16 cellular contexts compared by ENCODE assay signal in the genomic region with DNA sequence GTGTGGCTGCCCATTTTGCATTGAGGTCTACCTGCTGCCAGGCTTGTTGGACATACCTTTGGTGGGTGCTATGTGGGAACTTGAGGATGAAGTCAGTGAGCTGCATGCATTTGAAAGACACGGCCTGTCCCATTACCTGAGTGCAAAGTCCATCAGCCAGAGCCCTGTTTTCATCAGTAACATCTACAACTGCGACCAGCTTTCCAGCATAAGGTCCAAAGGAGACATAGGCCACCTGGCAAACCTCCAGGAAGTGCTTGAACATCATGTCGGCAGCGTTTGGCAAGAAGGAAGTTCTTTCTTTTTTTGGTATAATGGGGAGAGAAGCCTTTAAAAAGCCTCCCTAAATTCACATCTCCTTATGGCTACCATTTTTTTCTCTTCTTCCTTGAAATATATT.
DNase-seq lines count a peak whose midpoint lies in the region; ATAC-seq, FAIRE-seq and TF ChIP-seq lines count a peak whose summit lies in the region.
"Had no signal": no experiment of that assay in that cellular context is flagged by ENCODE, and none has a peak within 500 bp of the region (broad histone marks: within the 10 kb centered on the region; RNA-seq: fewer than 3 reads in every experiment).

No MANE protein-coding gene starts in this region.

- WGBS in K562 (ENCODE audit: insufficient coverage, low coverage, missing lambda C conversion rate): 10% methylated on average over 4 of the region's 4 CpGs
- WGBS in liver: 18% methylated on average over 4 of the region's 4 CpGs
- WGBS in mesenchymal stem cell: 93% methylated on average over 2 of the region's 4 CpGs

- no TSS peak for BruUV-seq in K562 (replicated peaks; lab: Mats Ljungman, UMichigan)

- H2AFZ ChIP-seq in K562 (ENCODE audit: low read depth, low read length) (peak overlapping the region; percentile 28; the same call in 1 of the 2 replicates), mesenchymal stem cell (ENCODE audit: low read depth, low read length) (no peak overlapping the region)

- in situ Hi-C loops in K562 (cut with MboI): no loop called here

- H2AK5ac ChIP-seq in mesenchymal stem cell (ENCODE audit: low read length, severe bottlenecking): no peak overlapping the region

- intact Hi-C loops in K562 (cut with micrococcal nuclease): no loop called here

- H3K4me2 ChIP-seq in K562 (ENCODE audit: insufficient read depth, low read length) (no peak overlapping the region), mesenchymal stem cell (ENCODE audit: low read length, poor library complexity, severe bottlenecking) (no peak overlapping the region)

- no peak for TF ChIP-seq EP300 in K562 (IDR thresholded peaks at IDR 0.05; ENCODE audit: low read length)

- no peaks in the 10 kb centered on the region for H3K36me3 ChIP-seq in K562 (ENCODE audit: control insufficient read depth, insufficient read depth, low read length)
- no peaks in the 10 kb centered on the region for H3K36me3 ChIP-seq in liver (ENCODE audit: control insufficient read depth in 4 of 4, insufficient read depth in 3 of 4, low read depth in 1 of 4, low read length in 3 of 4)
- no peaks in the 10 kb centered on the region for H3K36me3 ChIP-seq in mesenchymal stem cell (ENCODE audit: control insufficient read depth in 1 of 2, insufficient read depth in 2 of 2, low read depth in 1 of 2, low read length in 2 of 2)
- H3K36me3 ChIP-seq: BE2C had no signal

- H3K23ac ChIP-seq in mesenchymal stem cell (ENCODE audit: low read length in 2 of 2): no peak overlapping the region

- no peak overlapping the region for H4K91ac ChIP-seq in mesenchymal stem cell (ENCODE audit: low read length)

- peaks cover 3 to 32% of the 10 kb centered on the region in 2 experiments; a peak in 4 of 5 replicates for H3K27me3 ChIP-seq in K562 (ENCODE audit: control insufficient read depth in 2 of 2, insufficient read depth in 2 of 2, low read length in 2 of 2)
- H3K27me3 ChIP-seq in liver (ENCODE audit: control insufficient read depth in 4 of 4, insufficient read depth in 4 of 4, low read length in 3 of 4): no peaks in the 10 kb centered on the region
- H3K27me3 ChIP-seq in mesenchymal stem cell (ENCODE audit: control insufficient read depth in 1 of 2, insufficient read depth in 1 of 2, low read length in 2 of 2): peaks cover 0 to 3% of the 10 kb centered on the region in 2 experiments
- H3K27me3 ChIP-seq: BE2C had no signal

- no peaks in the 10 kb centered on the region for H3K79me1 ChIP-seq in mesenchymal stem cell (replicated peaks; ENCODE audit: low read length, poor library complexity, severe bottlenecking)

- TF ChIP-seq CTCF in K562 (IDR thresholded peaks at IDR 0.05 in 2 of 3, conservative IDR thresholded peaks at IDR 0.05 in 1 of 3; ENCODE audit: insufficient read depth in 2 of 3, low read depth in 1 of 3, low read length in 3 of 3): no peak
- no peak for TF ChIP-seq CTCF in liver (IDR thresholded peaks at IDR 0.05; ENCODE audit: low read depth, low read length, missing input control)

- ATAC-seq in K562 (no peak), GM19452 (IDR thresholded peaks at IDR 0.05; ENCODE audit: unreplicated experiment) (no peak), HG03159 (IDR thresholded peaks at IDR 0.05; ENCODE audit: unreplicated experiment) (no peak)

- no peaks in the 10 kb centered on the region; the same call in 1 of the 2 replicates for H4K20me1 ChIP-seq in K562 (replicated peaks; ENCODE audit: control insufficient read depth, insufficient read depth, low read length)

- TF ChIP-seq RAD21 in K562 (CRISPR knock-in tag; conservative IDR thresholded peaks at IDR 0.05 in 1 of 2, IDR thresholded peaks at IDR 0.05 in 1 of 2) (no peak), liver (IDR thresholded peaks at IDR 0.05) (peak; percentile 36 to 61)

- no peak overlapping the region for H2BK15ac ChIP-seq in mesenchymal stem cell (ENCODE audit: low read depth, poor library complexity, severe bottlenecking)

- H4K8ac ChIP-seq in mesenchymal stem cell (ENCODE audit: low read length): no peak overlapping the region

- no peak overlapping the region for H2BK5ac ChIP-seq in mesenchymal stem cell (ENCODE audit: low read depth, low read length, poor library complexity, severe bottlenecking)

- H3K4ac ChIP-seq in mesenchymal stem cell (ENCODE audit: low read depth in 1 of 2, low read length in 2 of 2): no peak overlapping the region

- H3K9ac ChIP-seq in K562 (ENCODE audit: insufficient read depth in 1 of 2, low read depth in 2 of 2, low read length in 2 of 2) (no peak overlapping the region), liver (ENCODE audit: low read depth in 1 of 2, low read length in 2 of 2) (no peak overlapping the region), mesenchymal stem cell (ENCODE audit: low read length) (no peak overlapping the region)

- CTCF ChIA-PET in K562 (lab: Yijun Ruan, JAX; ENCODE audit: low intra/inter-chr PET ratio): interaction anchor here (0.6 kb wide), 1 partner anchor 173 kb away, joined by 3 read pairs; no protein-coding TSS in a partner anchor

- H3K9me3 ChIP-seq in K562 (replicated peaks; ENCODE audit: control insufficient read depth, insufficient read depth, low read depth, low read length) (no peaks in the 10 kb centered on the region), liver (ENCODE audit: control insufficient read depth in 4 of 4, low read length in 3 of 4) (no peaks in the 10 kb centered on the region), mesenchymal stem cell (ENCODE audit: control insufficient read depth, low read length) (no peaks in the 10 kb centered on the region)
- H3K9me3 ChIP-seq: BE2C had no signal

- POLR2A ChIA-PET in K562 (lab: Yijun Ruan, JAX): interaction anchor here (1.1 kb wide), 1 partner anchor 8 kb away, joined by 3 read pairs; no protein-coding TSS in a partner anchor

- no peaks in the 10 kb centered on the region for H3K9me1 ChIP-seq in K562 (ENCODE audit: control insufficient read depth, insufficient read depth, low read length)

- H3K79me2 ChIP-seq in K562 (ENCODE audit: control insufficient read depth, insufficient read depth, low read length): no peaks in the 10 kb centered on the region

- FAIRE-seq in K562 (lab: Jason Lieb, UNC): no peak

- H2BK12ac ChIP-seq in mesenchymal stem cell (ENCODE audit: low read length in 2 of 2): no peak overlapping the region

- H2BK120ac ChIP-seq in mesenchymal stem cell (ENCODE audit: low read depth, low read length): no peak overlapping the region

- H3K27ac ChIP-seq in K562 (ENCODE audit: extremely low read depth, low read depth, low read length) (no peak overlapping the region), liver (ENCODE audit: low read depth in 1 of 2, low read length in 2 of 2) (peak overlapping the region; percentile 0 to 25), mesenchymal stem cell (ENCODE audit: low read length, poor library complexity, severe bottlenecking) (no peak overlapping the region)

- H3K18ac ChIP-seq in mesenchymal stem cell (ENCODE audit: low read depth in 1 of 2, low read length in 2 of 2): no peak overlapping the region

- H3K14ac ChIP-seq in mesenchymal stem cell (ENCODE audit: low read length in 2 of 2): no peak overlapping the region

- H3K4me1 ChIP-seq in K562 (replicated peaks in 1 of 2; ENCODE audit: control insufficient read depth in 2 of 2, insufficient read depth in 2 of 2, low read length in 2 of 2): peaks cover 0 to 3% of the 10 kb centered on the region in 2 experiments; a peak in 2 of 5 replicates
- H3K4me1 ChIP-seq in liver (ENCODE audit: control insufficient read depth in 4 of 4, insufficient read depth in 4 of 4, low read length in 3 of 4): peaks cover 0 to 22% (median 11%) of the 10 kb centered on the region in 4 donors
- peaks cover 2% of the 10 kb centered on the region for H3K4me1 ChIP-seq in mesenchymal stem cell (ENCODE audit: control insufficient read depth, insufficient read depth, low read depth, low read length)
- H3K4me1 ChIP-seq: BE2C had no signal

- no peak for TF ChIP-seq POLR2A in K562 (conservative IDR thresholded peaks at IDR 0.05)

- DNase-seq in DMS153 treated with DMSO at 0.1 percent for 48 hours (lab: John Stamatoyannopoulos, UW; ENCODE audit: unreplicated experiment) (peak; percentile 16), HuH-7 (ENCODE audit: low spot score) (peak; percentile 45), K562 (ENCODE audit: extremely low read depth in 1 of 4, low spot score in 3 of 4) (no peak), mesenchymal stem cell (no peak), NAMALWA (ENCODE audit: low spot score) (no peak)
- DNase-seq: BE2C; CD4-positive, alpha-beta T cell; GOT3; MV-4-11; NCI-H1436; NCI-H2081; NCI-H2227 treated with DMSO at 0.1 percent for 48 hours; NCI-H526 had no signal

- no peak overlapping the region for H3K4me3 ChIP-seq in K562
- no peak overlapping the region for H3K4me3 ChIP-seq in liver (ENCODE audit: low read depth in 1 of 3, low read length in 3 of 3)
- no peak overlapping the region for H3K4me3 ChIP-seq in mesenchymal stem cell (ENCODE audit: insufficient read depth in 1 of 2, low read depth in 1 of 2, low read length in 2 of 2)

TF ChIP-seq in K562, 482 proteins besides CTCF, POLR2A, EP300 and RAD21:
- TF ChIP-seq NFIC (IDR thresholded peaks at IDR 0.05) (0 out of 2 replicates have a peak, but pooled peaks have one; percentile 33), PCBP1 (IDR thresholded peaks at IDR 0.05; ENCODE audit: low read depth, low read length, poor library complexity, severe bottlenecking) (no peak)

TF ChIP-seq in liver, 16 proteins besides CTCF, POLR2A, EP300 and RAD21 (continues in another document):
- no peak for TF ChIP-seq TAF1 (conservative IDR thresholded peaks at IDR 0.05)
- TF ChIP-seq HNF4G (IDR thresholded peaks at IDR 0.05): peak; percentile 94
- peak; percentile 88 for TF ChIP-seq YY1 (IDR thresholded peaks at IDR 0.05)

Comparison
In these comparisons a context has a peak if more than half of its experiments do, and no peak if none do; other contexts are left out.
1. DNase-seq: peak in DMS153 treated with DMSO at 0.1 percent for 48 hours (single experiment) and HuH-7 (single experiment); none in K562 (0 of 4), mesenchymal stem cell (single experiment) and NAMALWA (single experiment).
2. H3K27ac ChIP-seq: peak in liver (2 of 2); none in K562 (single experiment) and mesenchymal stem cell (single experiment).